14 cellular contexts compared by ENCODE assay signal in genomic region chr14:76564471-76565119, GRCh38.
DNase-seq lines count a peak whose midpoint lies in the region; ATAC-seq and TF ChIP-seq lines count a peak whose summit lies in the region.
"Had no signal": no experiment of that assay in that cellular context is flagged by ENCODE, and none has a peak within 500 bp of the region (broad histone marks: within the 10 kb centered on the region; RNA-seq: fewer than 3 reads in every experiment).

No MANE protein-coding gene starts in this region.

- no peaks in the 10 kb centered on the region for H3K79me2 ChIP-seq in H9 (ENCODE audit: insufficient read depth, low read length)
- H3K79me2 ChIP-seq in PC-3 (ENCODE audit: low read length) = no peaks in the 10 kb centered on the region

- no peak overlapping the region for H4K5ac ChIP-seq in H9 (ENCODE audit: insufficient read length, low read depth, low read length)

- H4K91ac ChIP-seq in H9 (ENCODE audit: insufficient read length, low read depth, low read length) = no peak overlapping the region

- ATAC-seq in PC-3 (no peak), HG03095 (IDR thresholded peaks at IDR 0.05; ENCODE audit: unreplicated experiment) (no peak), HG02970 (IDR thresholded peaks at IDR 0.05; ENCODE audit: low FRiP score, unreplicated experiment) (no peak), T-cell (replicated peaks in 1 of 4) (no peak)

- H3K23me2 ChIP-seq in H9 (ENCODE audit: insufficient read length, low read depth, low read length, poor library complexity, severe bottlenecking) = no peaks in the 10 kb centered on the region

- no peaks in the 10 kb centered on the region; a peak in 1 of 7 replicates for H3K36me3 Mint-ChIP-seq in H9 (ENCODE audit: insufficient read depth in 1 of 3, low read depth in 3 of 3)
- H3K36me3 Mint-ChIP-seq in T-cell = no peaks in the 10 kb centered on the region
- H3K36me3 Mint-ChIP-seq: activated naive CD8-positive, alpha-beta T cell treated with anti-CD3 and anti-CD28 coated beads for 36 hours; CD8-positive, alpha-beta memory T cell had no signal

- no peaks in the 10 kb centered on the region for H3K79me1 ChIP-seq in H9 (ENCODE audit: insufficient read depth, low read depth, low read length, poor library complexity, severe bottlenecking)

- no peak overlapping the region for H3K18ac ChIP-seq in H9 (ENCODE audit: insufficient read length, low read depth, low read length)

- no peak overlapping the region for H2AFZ ChIP-seq in H9 (ENCODE audit: low read length)
- no peak overlapping the region for H2AFZ ChIP-seq in PC-3 (ENCODE audit: low read length)

- CTCF ChIA-PET in PC-3 (lab: Charles Lee) = no interaction called here
- CTCF ChIA-PET in T-cell (lab: Charles Lee) = no interaction called here

- peak; percentile 60 for TF ChIP-seq CTCF in H9 (conservative IDR thresholded peaks at IDR 0.05)
- TF ChIP-seq CTCF in PC-3 (conservative IDR thresholded peaks at IDR 0.05; ENCODE audit: low read depth, low read length) = peak; percentile 22; the same call in 1 of the 2 replicates

- peak overlapping the region in 1 of 3 experiments; percentile 2; a peak in 1 of 7 replicates for H3K27ac Mint-ChIP-seq in H9
- H3K27ac Mint-ChIP-seq in T-cell = no peak overlapping the region
- H3K27ac Mint-ChIP-seq: activated naive CD8-positive, alpha-beta T cell treated with anti-CD3 and anti-CD28 coated beads for 36 hours; CD8-positive, alpha-beta memory T cell; mesothelial cell of epicardium had no signal

- H2BK15ac ChIP-seq in H9 (ENCODE audit: low read depth, low read length) = no peak overlapping the region

- no peaks in the 10 kb centered on the region for H3K36me3 ChIP-seq in PC-3 (ENCODE audit: low read depth, low read length)
- H3K36me3 ChIP-seq: esophagus squamous epithelium, upper lobe of left lung had no signal

- no peak overlapping the region for H3K56ac ChIP-seq in H9 (ENCODE audit: insufficient read length, low read depth, low read length)

- no peak overlapping the region for H2BK120ac ChIP-seq in H9 (ENCODE audit: low read depth, low read length, poor library complexity, severe bottlenecking)

- H2AK5ac ChIP-seq in H9 (ENCODE audit: insufficient read length, low read length) = no peak overlapping the region

- intact Hi-C loops in PC-3 (cut with micrococcal nuclease) = no loop called here

- H3K27me3 ChIP-seq in H9 (ENCODE audit: insufficient read depth, low read length) = no peaks in the 10 kb centered on the region
- H3K27me3 ChIP-seq in PC-3 (ENCODE audit: low read length) = peaks cover 35% of the 10 kb centered on the region
- H3K27me3 ChIP-seq: esophagus squamous epithelium, upper lobe of left lung had no signal

- no peaks in the 10 kb centered on the region for H3K9me3 ChIP-seq in H9 (ENCODE audit: control insufficient read depth, low read depth, low read length)
- no peaks in the 10 kb centered on the region for H3K9me3 ChIP-seq in PC-3 (ENCODE audit: low read length)
- H3K9me3 ChIP-seq: esophagus squamous epithelium, upper lobe of left lung had no signal

- POLR2A ChIA-PET in PC-3 (lab: Charles Lee; ENCODE audit: unreplicated experiment) = no interaction called here
- POLR2A ChIA-PET in T-cell (lab: Charles Lee) = no interaction called here

- H2BK20ac ChIP-seq in H9 (ENCODE audit: low read depth, low read length, poor library complexity, severe bottlenecking) = no peak overlapping the region

- H3K4me2 ChIP-seq in H9 (ENCODE audit: insufficient read depth, insufficient read length, low read length) (no peak overlapping the region), PC-3 (ENCODE audit: low read length) (no peak overlapping the region)

- H3K9me3 Mint-ChIP-seq in H9 = peaks cover 0 to 3% of the 10 kb centered on the region in 2 experiments; a peak in 2 of 5 replicates
- peaks cover 0 to 3% (median 0%) of the 10 kb centered on the region in 3 donors for H3K9me3 Mint-ChIP-seq in T-cell

- H3K4me1 Mint-ChIP-seq in H9 = peaks cover 0 to 7% of the 10 kb centered on the region in 2 experiments; a peak in 2 of 4 replicates
- H3K4me1 Mint-ChIP-seq in T-cell = no peaks in the 10 kb centered on the region
- H3K4me1 Mint-ChIP-seq: activated naive CD8-positive, alpha-beta T cell treated with anti-CD3 and anti-CD28 coated beads for 36 hours had no signal

- H2BK12ac ChIP-seq in H9 (ENCODE audit: insufficient read length, low read depth, low read length) = no peak overlapping the region

- no peak overlapping the region for H4K8ac ChIP-seq in H9 (replicated peaks; ENCODE audit: insufficient read length, low read depth, low read length)

- H3K14ac ChIP-seq in H9 (ENCODE audit: insufficient read depth, low read length) = no peak overlapping the region

- no peak overlapping the region for H3K23ac ChIP-seq in H9 (ENCODE audit: insufficient read length, low read depth, low read length)

- no peak overlapping the region for H3K4ac ChIP-seq in H9 (ENCODE audit: low read depth, low read length)

- no TSS peak for BruUV-seq in PC-3 (replicated peaks; lab: Mats Ljungman, UMichigan)

- H3K9ac ChIP-seq in H9 (ENCODE audit: extremely low read depth, insufficient read length, low read length) (no peak overlapping the region), PC-3 (ENCODE audit: low read length) (no peak overlapping the region)

- H3K4me1 ChIP-seq in H9 (ENCODE audit: insufficient read depth, low read length) (no peaks in the 10 kb centered on the region), PC-3 (ENCODE audit: insufficient read depth, low read length) (no peaks in the 10 kb centered on the region)
- H3K4me1 ChIP-seq: esophagus squamous epithelium, upper lobe of left lung had no signal

- H4K20me1 ChIP-seq in H9 (ENCODE audit: control insufficient read depth, insufficient read depth, insufficient read length) (no peaks in the 10 kb centered on the region), PC-3 (ENCODE audit: low read length) (no peaks in the 10 kb centered on the region)

- peak; percentile 12 for DNase-seq in EL
- peak; percentile 43 for DNase-seq in H9
- DNase-seq in PC-3 = no peak
- DNase-seq in foreskin melanocyte = peak; percentile 5
- no peak for DNase-seq in GM19238 (ENCODE audit: insufficient read length, low spot score)
- DNase-seq in T-cell = no peak
- DNase-seq: activated naive CD8-positive, alpha-beta T cell treated with anti-CD3 and anti-CD28 coated beads for 36 hours; CD8-positive, alpha-beta memory T cell; esophagus squamous epithelium; NCI-H1436 treated with DMSO at 0.1 percent for 48 hours had no signal

- no peak overlapping the region for H3K4me3 ChIP-seq in PC-3 (ENCODE audit: low read length)
- H3K4me3 ChIP-seq: esophagus squamous epithelium, upper lobe of left lung had no signal

- H3T11ph ChIP-seq in H9 (ENCODE audit: low read length) = no peak overlapping the region

- no peak overlapping the region for H3K4me3 Mint-ChIP-seq in H9
- no peak overlapping the region for H3K4me3 Mint-ChIP-seq in T-cell
- H3K4me3 Mint-ChIP-seq: activated naive CD8-positive, alpha-beta T cell treated with anti-CD3 and anti-CD28 coated beads for 36 hours; CD8-positive, alpha-beta memory T cell; mesothelial cell of epicardium had no signal

- no peaks in the 10 kb centered on the region for H3K27me3 Mint-ChIP-seq in H9 (ENCODE audit: low read depth)
- peaks cover 11 to 23% of the 10 kb centered on the region in 2 donors for H3K27me3 Mint-ChIP-seq in T-cell
- H3K27me3 Mint-ChIP-seq: activated naive CD8-positive, alpha-beta T cell treated with anti-CD3 and anti-CD28 coated beads for 36 hours had no signal

- no CpG with 5 or more reads among the region's 4 CpGs for WGBS in H9 (ENCODE audit: extremely low coverage, insufficient read length, low lambda C conversion rate)

- H3K27ac ChIP-seq in H9 (ENCODE audit: insufficient read length, low read depth, low read length) (no peak overlapping the region), PC-3 (ENCODE audit: low read length) (no peak overlapping the region)
- H3K27ac ChIP-seq: esophagus squamous epithelium, upper lobe of left lung had no signal

- no peaks in the 10 kb centered on the region for H3F3A ChIP-seq in PC-3 (ENCODE audit: low read length, unreplicated experiment)

- H3K9me2 ChIP-seq in PC-3 (replicated peaks; ENCODE audit: low read length) = no peaks in the 10 kb centered on the region

- H2BK5ac ChIP-seq in H9 (ENCODE audit: insufficient read length, low read length) = no peak overlapping the region

Comparison
In these comparisons a context has a peak if more than half of its experiments do, and no peak if none do; other contexts are left out.
1. DNase-seq: peak in EL (single experiment), H9 (single experiment) and foreskin melanocyte (single experiment); none in PC-3 (single experiment), GM19238 (single experiment) and T-cell (0 of 34).